In genomic region chr7:38744746-38745145, GRCh38 we compare ENCODE assay signal across 1 cellular context.
TF ChIP-seq lines count a peak whose summit lies in the region.

No MANE protein-coding gene starts in this region.

TF ChIP-seq in GM23338, 12 proteins besides CTCF, POLR2A, EP300 and RAD21 (continued from another document):
- TF ChIP-seq ETS1 (IDR thresholded peaks at IDR 0.05) (no peak), CREB1 (CRISPR knock-in tag; IDR thresholded peaks at IDR 0.05; ENCODE audit: low read depth) (no peak), ZNF331 (CRISPR knock-in tag; IDR thresholded peaks at IDR 0.05; ENCODE audit: low read depth) (no peak), ZNF114 (CRISPR knock-in tag; IDR thresholded peaks at IDR 0.05) (no peak), EZH2phosphoT487 (IDR thresholded peaks at IDR 0.05; ENCODE audit: unreplicated experiment) (no peak)
- TF ChIP-seq, protein P1, sequence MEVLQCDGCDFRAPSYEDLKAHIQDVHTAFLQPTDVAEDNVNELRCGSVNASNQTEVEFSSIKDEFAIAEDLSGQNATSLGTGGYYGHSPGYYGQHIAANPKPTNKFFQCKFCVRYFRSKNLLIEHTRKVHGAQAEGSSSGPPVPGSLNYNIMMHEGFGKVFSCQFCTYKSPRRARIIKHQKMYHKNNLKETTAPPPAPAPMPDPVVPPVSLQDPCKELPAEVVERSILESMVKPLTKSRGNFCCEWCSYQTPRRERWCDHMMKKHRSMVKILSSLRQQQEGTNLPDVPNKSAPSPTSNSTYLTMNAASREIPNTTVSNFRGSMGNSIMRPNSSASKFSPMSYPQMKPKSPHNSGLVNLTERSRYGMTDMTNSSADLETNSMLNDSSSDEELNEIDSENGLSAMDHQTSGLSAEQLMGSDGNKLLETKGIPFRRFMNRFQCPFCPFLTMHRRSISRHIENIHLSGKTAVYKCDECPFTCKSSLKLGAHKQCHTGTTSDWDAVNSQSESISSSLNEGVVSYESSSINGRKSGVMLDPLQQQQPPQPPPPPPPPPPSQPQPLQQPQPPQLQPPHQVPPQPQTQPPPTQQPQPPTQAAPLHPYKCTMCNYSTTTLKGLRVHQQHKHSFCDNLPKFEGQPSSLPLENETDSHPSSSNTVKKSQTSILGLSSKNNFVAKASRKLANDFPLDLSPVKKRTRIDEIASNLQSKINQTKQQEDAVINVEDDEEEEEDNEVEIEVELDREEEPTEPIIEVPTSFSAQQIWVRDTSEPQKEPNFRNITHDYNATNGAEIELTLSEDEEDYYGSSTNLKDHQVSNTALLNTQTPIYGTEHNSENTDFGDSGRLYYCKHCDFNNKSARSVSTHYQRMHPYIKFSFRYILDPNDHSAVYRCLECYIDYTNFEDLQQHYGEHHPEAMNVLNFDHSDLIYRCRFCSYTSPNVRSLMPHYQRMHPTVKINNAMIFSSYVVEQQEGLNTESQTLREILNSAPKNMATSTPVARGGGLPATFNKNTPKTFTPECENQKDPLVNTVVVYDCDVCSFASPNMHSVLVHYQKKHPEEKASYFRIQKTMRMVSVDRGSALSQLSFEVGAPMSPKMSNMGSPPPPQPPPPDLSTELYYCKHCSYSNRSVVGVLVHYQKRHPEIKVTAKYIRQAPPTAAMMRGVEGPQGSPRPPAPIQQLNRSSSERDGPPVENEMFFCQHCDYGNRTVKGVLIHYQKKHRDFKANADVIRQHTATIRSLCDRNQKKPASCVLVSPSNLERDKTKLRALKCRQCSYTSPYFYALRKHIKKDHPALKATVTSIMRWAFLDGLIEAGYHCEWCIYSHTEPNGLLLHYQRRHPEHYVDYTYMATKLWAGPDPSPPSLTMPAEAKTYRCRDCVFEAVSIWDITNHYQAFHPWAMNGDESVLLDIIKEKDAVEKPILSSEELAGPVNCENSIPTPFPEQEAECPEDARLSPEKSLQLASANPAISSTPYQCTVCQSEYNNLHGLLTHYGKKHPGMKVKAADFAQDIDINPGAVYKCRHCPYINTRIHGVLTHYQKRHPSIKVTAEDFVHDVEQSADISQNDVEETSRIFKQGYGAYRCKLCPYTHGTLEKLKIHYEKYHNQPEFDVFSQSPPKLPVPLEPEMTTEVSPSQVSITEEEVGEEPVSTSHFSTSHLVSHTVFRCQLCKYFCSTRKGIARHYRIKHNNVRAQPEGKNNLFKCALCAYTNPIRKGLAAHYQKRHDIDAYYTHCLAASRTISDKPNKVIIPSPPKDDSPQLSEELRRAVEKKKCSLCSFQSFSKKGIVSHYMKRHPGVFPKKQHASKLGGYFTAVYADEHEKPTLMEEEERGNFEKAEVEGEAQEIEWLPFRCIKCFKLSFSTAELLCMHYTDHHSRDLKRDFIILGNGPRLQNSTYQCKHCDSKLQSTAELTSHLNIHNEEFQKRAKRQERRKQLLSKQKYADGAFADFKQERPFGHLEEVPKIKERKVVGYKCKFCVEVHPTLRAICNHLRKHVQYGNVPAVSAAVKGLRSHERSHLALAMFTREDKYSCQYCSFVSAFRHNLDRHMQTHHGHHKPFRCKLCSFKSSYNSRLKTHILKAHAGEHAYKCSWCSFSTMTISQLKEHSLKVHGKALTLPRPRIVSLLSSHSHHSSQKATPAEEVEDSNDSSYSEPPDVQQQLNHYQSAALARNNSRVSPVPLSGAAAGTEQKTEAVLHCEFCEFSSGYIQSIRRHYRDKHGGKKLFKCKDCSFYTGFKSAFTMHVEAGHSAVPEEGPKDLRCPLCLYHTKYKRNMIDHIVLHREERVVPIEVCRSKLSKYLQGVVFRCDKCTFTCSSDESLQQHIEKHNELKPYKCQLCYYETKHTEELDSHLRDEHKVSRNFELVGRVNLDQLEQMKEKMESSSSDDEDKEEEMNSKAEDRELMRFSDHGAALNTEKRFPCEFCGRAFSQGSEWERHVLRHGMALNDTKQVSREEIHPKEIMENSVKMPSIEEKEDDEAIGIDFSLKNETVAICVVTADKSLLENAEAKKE (CRISPR knock-in tag; IDR thresholded peaks at IDR 0.05), result no peak
